In genomic region chr20:22585786-22586493, GRCh38 we compare ENCODE assay signal across 2 cellular contexts.
TF ChIP-seq lines count a peak whose summit lies in the region.

No MANE protein-coding gene starts in this region.

TF ChIP-seq in SK-N-SH treated with all-trans-retinoic acid at 6 μM for 48 hours, 23 proteins besides CTCF, POLR2A, EP300 and RAD21 (continued from another document):
- TF ChIP-seq BACH2 (CRISPR knock-in tag; IDR thresholded peaks at IDR 0.05; ENCODE audit: borderline replicate concordance) (no peak), ZNF8 (CRISPR knock-in tag; IDR thresholded peaks at IDR 0.05) (no peak), TCF4 (CRISPR knock-in tag; IDR thresholded peaks at IDR 0.05; ENCODE audit: borderline replicate concordance) (no peak), GLIS3 (CRISPR knock-in tag; IDR thresholded peaks at IDR 0.05) (no peak), ZC3H10 (CRISPR knock-in tag; IDR thresholded peaks at IDR 0.05) (no peak), OSR1 (CRISPR knock-in tag; IDR thresholded peaks at IDR 0.05) (no peak), PPARA (CRISPR knock-in tag; IDR thresholded peaks at IDR 0.05; ENCODE audit: borderline replicate concordance) (no peak), CSDC2 (CRISPR knock-in tag; IDR thresholded peaks at IDR 0.05) (no peak), PATZ1 (CRISPR knock-in tag; IDR thresholded peaks at IDR 0.05; ENCODE audit: borderline replicate concordance) (no peak), ARNTL (CRISPR knock-in tag; IDR thresholded peaks at IDR 0.05; ENCODE audit: borderline replicate concordance, low read depth) (no peak)

TF ChIP-seq in SK-N-SH, 30 proteins besides CTCF, POLR2A, EP300 and RAD21 (continued from another document):
- TF ChIP-seq REST (IDR thresholded peaks at IDR 0.05; ENCODE audit: low read depth, low read length), result no peak
- no peak for TF ChIP-seq USF1 (IDR thresholded peaks at IDR 0.05; ENCODE audit: borderline replicate concordance, low read depth)
